8 cellular contexts compared by ENCODE assay signal in genomic region chr6:7087066-7087465, GRCh38. TPM values are rescaled to one million over a fixed set of nuclear protein-coding genes. Genes with fewer than 3 reads are reported as not detected.
DNase-seq lines count a peak whose midpoint lies in the region; ATAC-seq, FAIRE-seq and TF ChIP-seq lines count a peak whose summit lies in the region.

No MANE protein-coding gene starts in this region.

- H3K4me1 Mint-ChIP-seq in activated T-cell treated with anti-CD3 and anti-CD28 coated beads, Interleukin-2, amount 50 U/mL, for 4 hours (ENCODE audit: low read depth), result peaks cover 39% of the 10 kb centered on the region

- 6 to 29% methylated on average over 3 of the region's 3 CpGs for WGBS in esophagus squamous epithelium, 2 donors

- H3K4me3 ChIP-seq in esophagus squamous epithelium (peak overlapping the region; percentile 18 to 49 (median 25)), parathyroid adenoma (ENCODE audit: low read depth, low read length) (peak overlapping the region; percentile 22)

- H3K9me3 Mint-ChIP-seq in activated T-cell treated with anti-CD3 and anti-CD28 coated beads, Interleukin-2, amount 50 U/mL, for 4 hours, result peaks cover 3% of the 10 kb centered on the region

- no peaks in the 10 kb centered on the region for H3K9me3 ChIP-seq in esophagus squamous epithelium
- H3K9me3 ChIP-seq in parathyroid adenoma (ENCODE audit: control insufficient read depth, low read length), result no peaks in the 10 kb centered on the region

- H3K36me3 Mint-ChIP-seq in activated T-cell treated with anti-CD3 and anti-CD28 coated beads, Interleukin-2, amount 50 U/mL, for 4 hours (ENCODE audit: insufficient read depth), result no peaks in the 10 kb centered on the region

- peak overlapping the region; percentile 70 for H3K4me3 Mint-ChIP-seq in activated T-cell treated with anti-CD3 and anti-CD28 coated beads, Interleukin-2, amount 50 U/mL, for 4 hours

- TF ChIP-seq POLR2A in esophagus squamous epithelium (IDR thresholded peaks at IDR 0.05), result no peak
- no peak for TF ChIP-seq POLR2A in GM12891 (IDR thresholded peaks at IDR 0.05; ENCODE audit: low read depth, low read length)

- H3K4me1 ChIP-seq in esophagus squamous epithelium, result peaks cover 0 to 22% (median 9%) of the 10 kb centered on the region in 3 donors
- no peaks in the 10 kb centered on the region for H3K4me1 ChIP-seq in parathyroid adenoma

- peak overlapping the region; percentile 7 for H2AFZ ChIP-seq in parathyroid adenoma

- H3K27me3 Mint-ChIP-seq in activated T-cell treated with anti-CD3 and anti-CD28 coated beads, Interleukin-2, amount 50 U/mL, for 4 hours (ENCODE audit: low read depth), result no peaks in the 10 kb centered on the region

- H3K27ac ChIP-seq in esophagus squamous epithelium, result peak overlapping the region; percentile 3 to 62 (median 52)
- no peak overlapping the region for H3K27ac ChIP-seq in parathyroid adenoma

- H3K36me3 ChIP-seq in esophagus squamous epithelium (no peaks in the 10 kb centered on the region), parathyroid adenoma (ENCODE audit: control insufficient read depth, insufficient read depth, low read length) (no peaks in the 10 kb centered on the region)

- intact Hi-C loops in esophagus squamous epithelium (cut with DNase I), result no loop called here

- TF ChIP-seq CTCF in esophagus squamous epithelium (IDR thresholded peaks at IDR 0.05) (peak in 2 of 6 experiments; percentile 25 to 32), parathyroid adenoma (IDR thresholded peaks at IDR 0.05) (no peak)

- no peak overlapping the region for H3K9ac ChIP-seq in parathyroid adenoma

- no peaks in the 10 kb centered on the region for H3K79me2 ChIP-seq in parathyroid adenoma

- H3K27me3 ChIP-seq in esophagus squamous epithelium (no peaks in the 10 kb centered on the region), parathyroid adenoma (ENCODE audit: control insufficient read depth, insufficient read depth, low read length) (no peaks in the 10 kb centered on the region)

- no peak for ATAC-seq in activated T-cell treated with anti-CD3 and anti-CD28 coated beads, Interleukin-2, amount 50 U/mL, for 4 hours

- DNase-seq in activated T-cell treated with anti-CD3 and anti-CD28 coated beads, Interleukin-2, amount 50 U/mL, for 4 hours, result no peak
- DNase-seq in activated T-cell treated with anti-CD3 and anti-CD28 coated beads, Interleukin-2, amount 50 U/mL, for 48 hours, result no peak
- DNase-seq in NOMO-1 (lab: John Stamatoyannopoulos, UW; ENCODE audit: unreplicated experiment in 2 of 2) (peak; percentile 41 to 66), esophagus squamous epithelium (lab: John Stamatoyannopoulos, UW) (no peak), GM12891 (ENCODE audit: insufficient read length, low spot score) (no peak), NCI-H146 (lab: John Stamatoyannopoulos, UW) (no peak), retina (no peak)

- H3K4me2 ChIP-seq in parathyroid adenoma (ENCODE audit: low read length), result peak overlapping the region; percentile 35

- FAIRE-seq in GM12891 (lab: Jason Lieb, UNC), result no peak

TF ChIP-seq in GM12891, 5 proteins besides CTCF, POLR2A, EP300 and RAD21:
- TF ChIP-seq PAX5 (IDR thresholded peaks at IDR 0.05; ENCODE audit: insufficient read depth, low read length, severe bottlenecking) (no peak), POU2F2 (IDR thresholded peaks at IDR 0.05; ENCODE audit: low read depth, low read length) (no peak), SPI1 (IDR thresholded peaks at IDR 0.05; ENCODE audit: low read depth, low read length) (no peak), POLR2AphosphoS5 (IDR thresholded peaks at IDR 0.05; ENCODE audit: low read depth, low read length) (no peak), TAF1 (IDR thresholded peaks at IDR 0.05; ENCODE audit: low read depth, low read length) (no peak)

RNA-seq across cellular contexts. Expression of gene RREB1, which starts 20.7 kb away (rescaled TPM):
- 10 to 100 TPM; 18.5 to 20.7 (median 19.2) TPM for total RNA-seq in activated T-cell treated with anti-CD3 and anti-CD28 coated beads, Interleukin-2, amount 50 U/mL, for 4 hours
- 10 to 100 TPM; 41.7 to 79.6 (median 57.5) TPM for total RNA-seq in esophagus squamous epithelium
- polyA plus RNA-seq in GM12891 (2012; ENCODE audit: low read depth, missing spikeins), result 7.0 TPM

Comparison
In these comparisons a context has a peak if more than half of its experiments do, and no peak if none do; other contexts are left out.
1. DNase-seq: peak in NOMO-1 (2 of 2); none in activated T-cell treated with anti-CD3 and anti-CD28 coated beads, Interleukin-2, amount 50 U/mL, for 4 hours (single experiment), activated T-cell treated with anti-CD3 and anti-CD28 coated beads, Interleukin-2, amount 50 U/mL, for 48 hours (0 of 2), esophagus squamous epithelium (single experiment), GM12891 (single experiment), NCI-H146 (single experiment) and retina (single experiment).